In the genomic region with DNA sequence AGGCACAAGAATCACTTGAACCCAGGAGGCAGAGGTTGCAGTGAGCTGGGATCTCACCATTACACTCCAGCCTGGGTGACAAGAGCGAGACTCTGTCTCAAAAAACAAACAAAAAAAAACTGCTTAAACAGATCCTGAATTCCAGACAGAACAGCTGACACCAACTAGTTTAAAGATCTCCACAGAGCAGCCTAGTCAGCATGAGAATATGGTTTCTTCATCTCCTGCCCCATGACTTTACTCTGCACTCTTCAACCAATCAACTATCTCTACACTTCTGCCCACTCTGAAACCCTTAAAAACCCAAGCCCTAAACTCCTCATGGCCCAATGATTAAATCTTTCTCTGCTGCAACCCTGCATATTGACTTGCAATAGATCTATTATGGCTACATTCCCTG, we compare ENCODE assay signal across 3 cellular contexts.
TF ChIP-seq lines count a peak whose summit lies in the region.

No MANE protein-coding gene starts in this region.

TF ChIP-seq in GM23338, 12 proteins besides CTCF, POLR2A, EP300 and RAD21:
- TF ChIP-seq CREB1 (CRISPR knock-in tag; IDR thresholded peaks at IDR 0.05; ENCODE audit: low read depth): no peak
- TF ChIP-seq NANOG (IDR thresholded peaks at IDR 0.05; ENCODE audit: borderline replicate concordance): no peak
- TF ChIP-seq POLR2AphosphoS5 (IDR thresholded peaks at IDR 0.05; ENCODE audit: low read depth): no peak
- no peak for TF ChIP-seq ZNF114 (CRISPR knock-in tag; IDR thresholded peaks at IDR 0.05)
- TF ChIP-seq, protein P1, sequence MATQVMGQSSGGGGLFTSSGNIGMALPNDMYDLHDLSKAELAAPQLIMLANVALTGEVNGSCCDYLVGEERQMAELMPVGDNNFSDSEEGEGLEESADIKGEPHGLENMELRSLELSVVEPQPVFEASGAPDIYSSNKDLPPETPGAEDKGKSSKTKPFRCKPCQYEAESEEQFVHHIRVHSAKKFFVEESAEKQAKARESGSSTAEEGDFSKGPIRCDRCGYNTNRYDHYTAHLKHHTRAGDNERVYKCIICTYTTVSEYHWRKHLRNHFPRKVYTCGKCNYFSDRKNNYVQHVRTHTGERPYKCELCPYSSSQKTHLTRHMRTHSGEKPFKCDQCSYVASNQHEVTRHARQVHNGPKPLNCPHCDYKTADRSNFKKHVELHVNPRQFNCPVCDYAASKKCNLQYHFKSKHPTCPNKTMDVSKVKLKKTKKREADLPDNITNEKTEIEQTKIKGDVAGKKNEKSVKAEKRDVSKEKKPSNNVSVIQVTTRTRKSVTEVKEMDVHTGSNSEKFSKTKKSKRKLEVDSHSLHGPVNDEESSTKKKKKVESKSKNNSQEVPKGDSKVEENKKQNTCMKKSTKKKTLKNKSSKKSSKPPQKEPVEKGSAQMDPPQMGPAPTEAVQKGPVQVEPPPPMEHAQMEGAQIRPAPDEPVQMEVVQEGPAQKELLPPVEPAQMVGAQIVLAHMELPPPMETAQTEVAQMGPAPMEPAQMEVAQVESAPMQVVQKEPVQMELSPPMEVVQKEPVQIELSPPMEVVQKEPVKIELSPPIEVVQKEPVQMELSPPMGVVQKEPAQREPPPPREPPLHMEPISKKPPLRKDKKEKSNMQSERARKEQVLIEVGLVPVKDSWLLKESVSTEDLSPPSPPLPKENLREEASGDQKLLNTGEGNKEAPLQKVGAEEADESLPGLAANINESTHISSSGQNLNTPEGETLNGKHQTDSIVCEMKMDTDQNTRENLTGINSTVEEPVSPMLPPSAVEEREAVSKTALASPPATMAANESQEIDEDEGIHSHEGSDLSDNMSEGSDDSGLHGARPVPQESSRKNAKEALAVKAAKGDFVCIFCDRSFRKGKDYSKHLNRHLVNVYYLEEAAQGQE (IDR thresholded peaks at IDR 0.05; ENCODE audit: unreplicated experiment): no peak
- no peak for TF ChIP-seq ZNF331 (CRISPR knock-in tag; IDR thresholded peaks at IDR 0.05; ENCODE audit: low read depth)
TF ChIP-seq in GM23338: peak in this region for 0.

TF ChIP-seq in K562, 482 proteins besides CTCF, POLR2A, EP300 and RAD21 (continues in another document):
- TF ChIP-seq EGR1 (conservative IDR thresholded peaks at IDR 0.05): no peak
- no peak for TF ChIP-seq HNRNPL (IDR thresholded peaks at IDR 0.05; ENCODE audit: low read depth, low read length)
- TF ChIP-seq TRIM24 (IDR thresholded peaks at IDR 0.05): peak in 1 of 2 experiments; percentile 22; a peak in 1 of 4 replicates
- peak; percentile 63 for TF ChIP-seq ZNF316 (IDR thresholded peaks at IDR 0.05)
- no peak for TF ChIP-seq TARDBP (IDR thresholded peaks at IDR 0.05)
- TF ChIP-seq DACH1 (IDR thresholded peaks at IDR 0.05; ENCODE audit: partially characterized antibody): no peak
- no peak for TF ChIP-seq ZBTB40 (IDR thresholded peaks at IDR 0.05)
- TF ChIP-seq ZBTB40 (CRISPR knock-in tag; IDR thresholded peaks at IDR 0.05): no peak
- no peak for TF ChIP-seq TSC22D4 (tag; IDR thresholded peaks at IDR 0.05)
- TF ChIP-seq C11orf30 (IDR thresholded peaks at IDR 0.05; ENCODE audit: low read depth): peak; percentile 33; the same call in 1 of the 2 replicates
- TF ChIP-seq, protein P2, sequence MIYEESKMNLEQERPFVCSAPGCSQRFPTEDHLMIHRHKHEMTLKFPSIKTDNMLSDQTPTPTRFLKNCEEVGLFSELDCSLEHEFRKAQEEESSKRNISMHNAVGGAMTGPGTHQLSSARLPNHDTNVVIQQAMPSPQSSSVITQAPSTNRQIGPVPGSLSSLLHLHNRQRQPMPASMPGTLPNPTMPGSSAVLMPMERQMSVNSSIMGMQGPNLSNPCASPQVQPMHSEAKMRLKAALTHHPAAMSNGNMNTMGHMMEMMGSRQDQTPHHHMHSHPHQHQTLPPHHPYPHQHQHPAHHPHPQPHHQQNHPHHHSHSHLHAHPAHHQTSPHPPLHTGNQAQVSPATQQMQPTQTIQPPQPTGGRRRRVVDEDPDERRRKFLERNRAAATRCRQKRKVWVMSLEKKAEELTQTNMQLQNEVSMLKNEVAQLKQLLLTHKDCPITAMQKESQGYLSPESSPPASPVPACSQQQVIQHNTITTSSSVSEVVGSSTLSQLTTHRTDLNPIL (CRISPR knock-in tag; IDR thresholded peaks at IDR 0.05): no peak
- no peak for TF ChIP-seq KAT2B (IDR thresholded peaks at IDR 0.05; ENCODE audit: low read depth, low read length)
- no peak for TF ChIP-seq TCF7L2 (IDR thresholded peaks at IDR 0.05; ENCODE audit: low read depth, low read length)

TF ChIP-seq in HepG2, 621 proteins besides CTCF, POLR2A, EP300 and RAD21:
- TF ChIP-seq, protein P3, sequence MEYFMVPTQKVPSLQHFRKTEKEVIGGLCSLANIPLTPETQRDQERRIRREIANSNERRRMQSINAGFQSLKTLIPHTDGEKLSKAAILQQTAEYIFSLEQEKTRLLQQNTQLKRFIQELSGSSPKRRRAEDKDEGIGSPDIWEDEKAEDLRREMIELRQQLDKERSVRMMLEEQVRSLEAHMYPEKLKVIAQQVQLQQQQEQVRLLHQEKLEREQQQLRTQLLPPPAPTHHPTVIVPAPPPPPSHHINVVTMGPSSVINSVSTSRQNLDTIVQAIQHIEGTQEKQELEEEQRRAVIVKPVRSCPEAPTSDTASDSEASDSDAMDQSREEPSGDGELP (IDR thresholded peaks at IDR 0.05; ENCODE audit: borderline replicate concordance, low read depth): peak; percentile 70; the same call in 1 of the 2 replicates
- TF ChIP-seq ZBTB40 (IDR thresholded peaks at IDR 0.05) (no peak), ZBTB40 (CRISPR knock-in tag; IDR thresholded peaks at IDR 0.05) (no peak), ZNF382 (CRISPR knock-in tag; IDR thresholded peaks at IDR 0.05; ENCODE audit: borderline replicate concordance) (no peak), MAFF (IDR thresholded peaks at IDR 0.05; ENCODE audit: low read depth, low read length) (0 out of 2 replicates have a peak, but pooled peaks have one; percentile 9), ZNF790 (CRISPR knock-in tag; IDR thresholded peaks at IDR 0.05; ENCODE audit: borderline replicate concordance) (no peak), ZNF362 (CRISPR knock-in tag; IDR thresholded peaks at IDR 0.05; ENCODE audit: borderline replicate concordance) (0 out of 2 replicates have a peak, but pooled peaks have one; percentile 26)
